In the genomic region with DNA sequence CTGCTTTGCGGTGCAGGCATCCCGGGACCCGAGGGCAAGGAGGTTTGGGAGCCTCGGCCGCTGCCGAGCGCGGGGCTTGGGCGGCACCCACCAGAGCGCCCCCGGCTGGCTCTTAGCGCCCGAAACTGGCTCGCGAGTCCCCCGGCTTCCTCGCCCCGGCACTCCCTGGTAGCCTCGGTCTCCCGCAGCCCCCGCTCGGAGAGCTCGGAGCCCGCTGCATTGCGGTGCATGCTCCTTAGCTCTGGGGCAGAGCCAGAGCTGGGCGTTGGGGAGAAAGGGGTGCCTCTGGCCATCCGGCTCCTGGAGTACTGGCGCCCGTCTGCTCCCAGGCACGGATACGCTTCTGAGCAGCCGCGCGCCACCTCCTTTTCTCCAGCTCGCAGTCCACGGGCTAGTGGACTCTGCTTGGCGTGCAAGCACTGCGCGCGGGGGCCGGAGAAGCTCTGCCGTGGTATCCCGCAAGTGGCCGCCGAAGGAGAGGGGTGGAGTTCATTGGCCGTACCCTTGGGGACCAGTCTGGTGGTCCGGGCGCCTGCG, we compare ENCODE assay signal across 8 cellular contexts. TPM values are rescaled to one million over a fixed set of nuclear protein-coding genes. Genes with fewer than 3 reads are reported as not detected.
DNase-seq lines count a peak whose midpoint lies in the region; ATAC-seq and TF ChIP-seq lines count a peak whose summit lies in the region.

No MANE protein-coding gene starts in this region.

- WGBS in endodermal cell (ENCODE audit: insufficient coverage in 1 of 2, insufficient read length in 1 of 2), 2 experiments = 0 to 1% methylated on average over 5 to 49 of the region's 49 CpGs

- H3K27me3 ChIP-seq in endodermal cell (ENCODE audit: control insufficient read depth, insufficient read depth, low read length, poor library complexity, severe bottlenecking) = peaks cover 97% of the 10 kb centered on the region
- peaks cover 13% of the 10 kb centered on the region for H3K27me3 ChIP-seq in muscle layer of duodenum (ENCODE audit: low read depth, low read length)

- H3K27ac ChIP-seq in endodermal cell (ENCODE audit: low read depth, low read length) (no peak overlapping the region), muscle layer of duodenum (ENCODE audit: low read length) (no peak overlapping the region)

- peak; percentile 35 for TF ChIP-seq CTCF in endodermal cell (conservative IDR thresholded peaks at IDR 0.05)

- DNase-seq in AG20443 (ENCODE audit: low spot score) = peak; percentile 51
- peak; percentile 56 for DNase-seq in NCI-H1105 treated with DMSO at 0.1 percent for 48 hours (lab: John Stamatoyannopoulos, UW)
- peak; percentile 86 for DNase-seq in endodermal cell
- no peak for DNase-seq in NOMO-1 treated with DMSO at 0.1 percent for 48 hours (lab: John Stamatoyannopoulos, UW; ENCODE audit: unreplicated experiment)
- DNase-seq in DMS114 treated with DMSO at 0.1 percent for 48 hours (lab: John Stamatoyannopoulos, UW; ENCODE audit: unreplicated experiment) = no peak

- H3K9ac ChIP-seq in endodermal cell (ENCODE audit: extremely low read depth, low read length, poor library complexity, severe bottlenecking) = no peak overlapping the region

- H3K36me3 Mint-ChIP-seq in endodermal cell (ENCODE audit: low read depth) = no peaks in the 10 kb centered on the region

- peaks cover 91% of the 10 kb centered on the region for H3K27me3 Mint-ChIP-seq in endodermal cell (ENCODE audit: insufficient read depth)

- H3K4me1 Mint-ChIP-seq in endodermal cell = peaks cover 11% of the 10 kb centered on the region

- no peaks in the 10 kb centered on the region for H3K9me3 ChIP-seq in endodermal cell (ENCODE audit: control insufficient read depth, low read length)
- no peaks in the 10 kb centered on the region for H3K9me3 ChIP-seq in muscle layer of duodenum (ENCODE audit: control insufficient read depth in 1 of 2, low read length in 2 of 2)

- peak overlapping the region; percentile 78 for H3K4me3 Mint-ChIP-seq in endodermal cell

- H3K9me3 Mint-ChIP-seq in endodermal cell = no peaks in the 10 kb centered on the region

- H3K27ac Mint-ChIP-seq in endodermal cell = no peak overlapping the region

- ATAC-seq in GM19438 (IDR thresholded peaks at IDR 0.05; ENCODE audit: low read depth, unreplicated experiment) (peak; percentile 11), GM19023 (IDR thresholded peaks at IDR 0.05; ENCODE audit: unreplicated experiment) (no peak)

- H3K4me1 ChIP-seq in endodermal cell (ENCODE audit: control insufficient read depth, insufficient read depth, low read length) = no peaks in the 10 kb centered on the region
- H3K4me1 ChIP-seq in muscle layer of duodenum (ENCODE audit: control insufficient read depth in 1 of 2, insufficient read depth in 2 of 2, low read length in 2 of 2) = peaks cover 0 to 24% of the 10 kb centered on the region in 2 donors

- H3K4me3 ChIP-seq in endodermal cell (ENCODE audit: low read length) (peak overlapping the region; percentile 81), muscle layer of duodenum (ENCODE audit: low read depth in 1 of 2, low read length in 2 of 2) (peak overlapping the region; percentile 59 to 77)

- H3K36me3 ChIP-seq in endodermal cell (ENCODE audit: control insufficient read depth, insufficient read depth, low read length) (no peaks in the 10 kb centered on the region), muscle layer of duodenum (ENCODE audit: control insufficient read depth in 1 of 2, insufficient read depth in 2 of 2, low read length in 2 of 2) (no peaks in the 10 kb centered on the region)

RNA-seq across cellular contexts. Expression of gene EPHB1, which starts 0.8 kb away (rescaled TPM):
- 1 to 10 TPM; 2.9 to 3.6 TPM for total RNA-seq in endodermal cell
- 13.5 TPM for polyA plus RNA-seq in endodermal cell (2013, experiment 1 of 2)
- 13.9 TPM for polyA plus RNA-seq in endodermal cell (2013, experiment 2 of 2)

Comparison
In these comparisons a context has a peak if more than half of its experiments do, and no peak if none do; other contexts are left out.
1. DNase-seq: peak in AG20443 (single experiment), NCI-H1105 treated with DMSO at 0.1 percent for 48 hours (single experiment) and endodermal cell (single experiment); none in NOMO-1 treated with DMSO at 0.1 percent for 48 hours (single experiment) and DMS114 treated with DMSO at 0.1 percent for 48 hours (single experiment).